ENCODE assay signal across 11 cellular contexts in the genomic region with DNA sequence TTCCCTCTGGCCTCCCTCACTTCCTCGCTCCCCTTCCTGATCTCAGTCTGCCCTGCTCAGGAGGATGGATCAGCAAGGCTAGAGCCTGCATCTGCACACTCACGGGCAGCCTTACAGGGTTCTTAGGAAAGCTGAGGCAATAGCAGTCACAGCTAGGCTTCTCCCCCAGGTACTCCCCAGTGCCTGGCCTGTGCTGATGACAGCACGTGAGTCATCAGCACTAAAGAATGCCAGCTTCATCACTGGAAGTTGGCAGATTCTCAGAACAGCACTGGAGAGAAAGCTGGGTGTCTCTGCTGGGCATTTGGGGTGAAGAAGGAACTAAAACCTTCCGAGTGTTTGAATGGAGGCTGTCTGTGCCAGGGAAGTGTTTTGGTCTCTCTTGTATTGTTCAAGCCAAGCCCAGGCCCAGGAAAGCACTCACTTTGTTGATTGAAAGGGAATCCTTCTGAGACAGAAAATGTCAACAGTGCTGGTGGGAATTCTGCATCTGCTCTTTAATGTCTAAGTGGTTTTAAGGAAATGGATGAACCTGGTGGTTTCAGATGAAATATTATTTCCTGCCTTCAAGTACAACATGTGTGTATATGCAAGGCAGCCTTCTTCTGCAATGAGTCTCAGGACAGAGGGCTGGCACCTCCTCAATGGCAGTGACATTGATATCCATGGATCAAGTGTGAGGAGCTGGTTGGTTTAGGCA.
DNase-seq lines count a peak whose midpoint lies in the region; ATAC-seq lines count a peak whose summit lies in the region.
"Had no signal": no experiment of that assay in that cellular context is flagged by ENCODE, and none has a peak within 500 bp of the region (broad histone marks: within the 10 kb centered on the region; RNA-seq: fewer than 3 reads in every experiment).

No MANE protein-coding gene starts in this region.

- DNase-seq in 8988T (peak; percentile 28), ELF-1 (ENCODE audit: low read depth, low spot score) (peak; percentile 14), SJSA1 (ENCODE audit: low read depth in 1 of 2, low spot score in 2 of 2) (peak; percentile 39 to 50), glomerular visceral epithelial cell (ENCODE audit: extremely low spot score) (peak; percentile 73), GM19240 (ENCODE audit: insufficient read length, low spot score) (no peak)
- no peak for DNase-seq in T-helper 2 cell treated with Interferon-gamma antibody and Interleukin-4, amounts not matched to agents 5 μg/mL and 100 μg/mL, for 36 hours (ENCODE audit: low spot score)
- DNase-seq: activated CD4-positive, alpha-beta T cell treated with anti-CD3 and anti-CD28 coated beads, Interleukin-2, amount 10 ng/mL, durations not matched to agents 24 days and 14 days; NCI-H1436 had no signal

- no peak overlapping the region for H3K4me3 Mint-ChIP-seq in T-helper 2 cell treated with Interferon-gamma antibody and Interleukin-4, amounts not matched to agents 5 μg/mL and 100 μg/mL, for 36 hours
- H3K4me3 Mint-ChIP-seq: activated CD4-positive, alpha-beta T cell treated with anti-CD3 and anti-CD28 coated beads, Interleukin-2, amount 10 ng/mL, durations not matched to agents 24 days and 14 days; stimulated activated naive CD8-positive, alpha-beta T cell treated with anti-CD3 and anti-CD28 coated beads, Interleukin-15, Interleukin-2, amounts not matched to agents 100 ng/mL and 50 ng/mL, for 24 hours had no signal

- H3K4me1 Mint-ChIP-seq in T-helper 2 cell treated with Interferon-gamma antibody and Interleukin-4, amounts not matched to agents 5 μg/mL and 100 μg/mL, for 36 hours (ENCODE audit: low read depth) = peaks cover 3% of the 10 kb centered on the region

- H3K9me3 Mint-ChIP-seq in T-helper 2 cell treated with Interferon-gamma antibody and Interleukin-4, amounts not matched to agents 5 μg/mL and 100 μg/mL, for 36 hours = no peaks in the 10 kb centered on the region
- H3K9me3 Mint-ChIP-seq: activated CD4-positive, alpha-beta T cell treated with anti-CD3 and anti-CD28 coated beads, Interleukin-2, amount 10 ng/mL, durations not matched to agents 24 days and 14 days; stimulated activated naive CD8-positive, alpha-beta T cell treated with anti-CD3 and anti-CD28 coated beads, Interleukin-15, Interleukin-2, amounts not matched to agents 100 ng/mL and 50 ng/mL, for 24 hours had no signal

- H3K9me3 ChIP-seq in SJSA1 (replicated peaks) = no peaks in the 10 kb centered on the region

- H3K36me3 ChIP-seq in SJSA1 = no peaks in the 10 kb centered on the region

- H3K27ac ChIP-seq in SJSA1 = no peak overlapping the region

- no peak overlapping the region for H3K27ac Mint-ChIP-seq in T-helper 2 cell treated with Interferon-gamma antibody and Interleukin-4, amounts not matched to agents 5 μg/mL and 100 μg/mL, for 36 hours
- H3K27ac Mint-ChIP-seq: activated CD4-positive, alpha-beta T cell treated with anti-CD3 and anti-CD28 coated beads, Interleukin-2, amount 10 ng/mL, durations not matched to agents 24 days and 14 days; stimulated activated naive CD8-positive, alpha-beta T cell treated with anti-CD3 and anti-CD28 coated beads, Interleukin-15, Interleukin-2, amounts not matched to agents 100 ng/mL and 50 ng/mL, for 24 hours had no signal

- peaks cover 10% of the 10 kb centered on the region for H3K27me3 Mint-ChIP-seq in T-helper 2 cell treated with Interferon-gamma antibody and Interleukin-4, amounts not matched to agents 5 μg/mL and 100 μg/mL, for 36 hours (ENCODE audit: low read depth)
- H3K27me3 Mint-ChIP-seq: stimulated activated naive CD8-positive, alpha-beta T cell treated with anti-CD3 and anti-CD28 coated beads, Interleukin-15, Interleukin-2, amounts not matched to agents 100 ng/mL and 50 ng/mL, for 24 hours had no signal

- H3K4me1 ChIP-seq in SJSA1 (replicated peaks) = peaks cover 28% of the 10 kb centered on the region

- no peak overlapping the region for H3K4me3 ChIP-seq in SJSA1

- ATAC-seq in HG02870 (IDR thresholded peaks at IDR 0.05; ENCODE audit: unreplicated experiment) (no peak), GM21381 (IDR thresholded peaks at IDR 0.05; ENCODE audit: unreplicated experiment) (no peak)

- H3K27me3 ChIP-seq in SJSA1 (replicated peaks) = no peaks in the 10 kb centered on the region

- H3K36me3 Mint-ChIP-seq in T-helper 2 cell treated with Interferon-gamma antibody and Interleukin-4, amounts not matched to agents 5 μg/mL and 100 μg/mL, for 36 hours (ENCODE audit: low read depth) = no peaks in the 10 kb centered on the region

Comparison
In these comparisons a context has a peak if more than half of its experiments do, and no peak if none do; other contexts are left out.
1. DNase-seq: peak in 8988T (single experiment), ELF-1 (single experiment), SJSA1 (2 of 2) and glomerular visceral epithelial cell (single experiment); none in GM19240 (single experiment) and T-helper 2 cell treated with Interferon-gamma antibody and Interleukin-4, amounts not matched to agents 5 μg/mL and 100 μg/mL, for 36 hours (single experiment).